24 cellular contexts compared by ENCODE assay signal in genomic region chr17:7428557-7428956, GRCh38. TPM values are rescaled to one million over a fixed set of nuclear protein-coding genes. Genes with fewer than 3 reads are reported as not detected.
"Had no signal": no experiment of that assay in that cellular context is flagged by ENCODE, and none has a peak within 500 bp of the region (broad histone marks: within the 10 kb centered on the region; RNA-seq: fewer than 3 reads in every experiment).

Gene SPEM3, plus strand, starts transcription at chr17:7428857. Its CDS starts 46 bp downstream, at chr17:7428903.

- H3K4me2 ChIP-seq: KMS-11 had no signal

- DNase-seq: Kasumi-1, MM.1S, NCI-H1092 treated with DMSO at 0.1 percent for 48 hours, NCI-H1436, NCI-H1694, NCI-H187 treated with DMSO at 0.1 percent for 48 hours, NCI-H2029 treated with DMSO at 0.1 percent for 48 hours, NCI-H2107, NCI-H2227 treated with DMSO at 0.1 percent for 48 hours, NCI-H524, NCI-H526 treated with DMSO at 0.1 percent for 48 hours, NCI-H774, Right ventricle myocardium superior, RPMI8226, SIG-M5 had no signal

- H3K9me3 ChIP-seq: SJSA1 had no signal

- H3K4me1 ChIP-seq: SJSA1 had no signal

- H3K9ac ChIP-seq: KMS-11 had no signal

- H3K27ac ChIP-seq: KMS-11, SJSA1, SK-N-MC had no signal

- H3K4me3 ChIP-seq: K562, SJSA1, SK-N-MC had no signal

- ATAC-seq: HepG2, K562 had no signal

- H3K27me3 ChIP-seq: SJSA1 had no signal

- H3K36me3 ChIP-seq: SJSA1 had no signal

RNA-seq across cellular contexts. Expression of gene SPEM3, which starts in this region (rescaled TPM):
- total RNA-seq: HepG2, HT1080, K562, M059J, NCI-H460, Right ventricle myocardium superior, SJSA1 had no signal
- polyA plus RNA-seq: HepG2, IgD-negative memory B cell, K562 had no signal
